6 cellular contexts compared by ENCODE assay signal in the genomic region with DNA sequence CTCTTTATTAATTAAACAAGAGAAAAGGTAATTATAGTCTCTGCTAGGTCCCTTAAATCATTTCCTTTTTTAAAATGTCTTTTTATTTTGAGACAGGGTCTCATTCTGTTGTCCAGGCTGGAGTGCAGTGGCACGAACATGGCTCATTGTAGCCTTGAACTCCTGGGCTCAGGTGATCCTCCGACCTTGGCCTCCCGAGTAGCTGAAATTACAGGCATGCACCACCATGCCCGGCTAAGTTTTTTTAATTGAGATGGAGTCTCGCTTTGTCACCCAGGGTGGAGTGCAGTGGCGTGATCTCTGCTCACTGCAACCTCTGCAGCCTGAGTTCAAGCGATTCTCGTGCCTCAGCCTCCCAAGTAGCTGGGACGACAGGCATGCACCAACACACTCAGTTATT. TPM values are rescaled to one million over a fixed set of nuclear protein-coding genes. Genes with fewer than 3 reads are reported as not detected.
"Had no signal": no experiment of that assay in that cellular context is flagged by ENCODE, and none has a peak within 500 bp of the region (broad histone marks: within the 10 kb centered on the region; RNA-seq: fewer than 3 reads in every experiment).

No MANE protein-coding gene starts in this region.

RNA-seq across cellular contexts. Expression of a gene that starts 9.2 kb away (rescaled TPM):
- total RNA-seq: PC-3, Peyer's patch, Right ventricle myocardium superior, SJSA1 had no signal
- polyA plus RNA-seq: SK-N-SH had no signal

RNA-seq across cellular contexts. Expression of a gene that starts 37.0 kb away (rescaled TPM):
- total RNA-seq: M059J, PC-3, Peyer's patch, Right ventricle myocardium superior, SJSA1 had no signal
